8 cellular contexts compared by ENCODE assay signal in genomic region chr13:52011690-52012511, GRCh38. TPM values are rescaled to one million over a fixed set of nuclear protein-coding genes. Genes with fewer than 3 reads are reported as not detected.
DNase-seq lines count a peak whose midpoint lies in the region; ATAC-seq and TF ChIP-seq lines count a peak whose summit lies in the region.

Gene ALG11 (plus strand): TSS chr13:52012398. CDS start chr13:52012419, 21 bp downstream.

- no peak within 1 kb of the TSS for H2BK120ac ChIP-seq in IMR-90 (ENCODE audit: low read depth, low read length)

- H2AK9ac ChIP-seq in IMR-90 (replicated peaks; ENCODE audit: low read depth, low read length, poor library complexity) = peak within 1 kb of the TSS; percentile 92

- no TSS peak for BruUV-seq in IMR-90 (replicated peaks; lab: Mats Ljungman, UMichigan)

- H3K4me3 ChIP-seq in IMR-90 (ENCODE audit: insufficient read depth, low read depth, low read length) = peak within 1 kb of the TSS; percentile 92

- ATAC-seq in GM21528 (IDR thresholded peaks at IDR 0.05; ENCODE audit: low FRiP score, unreplicated experiment) = peak; percentile 99
- peak; percentile 99 for ATAC-seq in IMR-90 (ENCODE audit: low read depth)

- intact Hi-C loops in IMR-90 (cut with micrococcal nuclease) = loop anchor here (5.0 to 10.0 kb wide), 2 partner anchors 197 to 440 kb away; partner anchors contain the start of gene VPS36

- H3K23ac ChIP-seq in IMR-90 (ENCODE audit: low read depth, low read length) = peak within 1 kb of the TSS; percentile 89

- H2AFZ ChIP-seq in IMR-90 (replicated peaks; ENCODE audit: low read length, poor library complexity) = peak within 1 kb of the TSS; percentile 100

- peak within 1 kb of the TSS; percentile 98 for H3K14ac ChIP-seq in IMR-90 (replicated peaks; ENCODE audit: low read depth, low read length)

- H3K4me2 ChIP-seq in IMR-90 (ENCODE audit: low read depth, low read length) = peak within 1 kb of the TSS; percentile 91

- no peak for TF ChIP-seq CTCF in IMR-90 (conservative IDR thresholded peaks at IDR 0.05; ENCODE audit: low read depth, low read length)

- no peak within 1 kb of the TSS; the same call in 1 of the 2 replicates for H3K18ac ChIP-seq in IMR-90 (ENCODE audit: low read depth, low read length)

- H3K9me1 ChIP-seq in IMR-90 (ENCODE audit: insufficient read depth, low read length) = peaks cover 2% of the 10 kb centered on the region; the same call in 1 of the 2 replicates

- H3K9ac ChIP-seq in IMR-90 (ENCODE audit: low read depth, low read length) = peak within 1 kb of the TSS; percentile 88

- peaks cover 4 to 16% of the 10 kb centered on the region in 2 experiments for H3K79me1 ChIP-seq in IMR-90 (ENCODE audit: low read depth in 1 of 2, low read length in 2 of 2)

- peak within 1 kb of the TSS; percentile 84 for H4K91ac ChIP-seq in IMR-90 (ENCODE audit: insufficient read depth, low read depth, low read length)

- H3K27ac ChIP-seq in IMR-90 (ENCODE audit: insufficient read depth, low read length) (peak within 1 kb of the TSS; percentile 62), epithelial cell of prostate (no peak within 1 kb of the TSS)

- no peak within 1 kb of the TSS for H2BK20ac ChIP-seq in IMR-90 (ENCODE audit: low read depth, low read length)

- H4K5ac ChIP-seq in IMR-90 (ENCODE audit: low read depth, low read length) = peak within 1 kb of the TSS; percentile 92

- H2BK5ac ChIP-seq in IMR-90 (ENCODE audit: low read depth, low read length, poor library complexity, severe bottlenecking) = peak within 1 kb of the TSS; percentile 44

- no peaks in the 10 kb centered on the region for H3K9me3 ChIP-seq in IMR-90 (ENCODE audit: control insufficient read depth, insufficient read depth, low read length)

- peak within 1 kb of the TSS; percentile 71 to 98 for H4K8ac ChIP-seq in IMR-90 (ENCODE audit: low read depth in 2 of 2, low read length in 2 of 2)

- WGBS in IMR-90 (ENCODE audit: extremely low coverage in 2 of 2, insufficient read length in 1 of 2), 2 experiments = 0% methylated on average over 34 of the region's 79 CpGs; no CpG with 5 or more reads in 1 of the 2 experiments

- H2AK5ac ChIP-seq in IMR-90 (ENCODE audit: low read depth, low read length) = no peak within 1 kb of the TSS

- DNase-seq in DMS 273 (lab: John Stamatoyannopoulos, UW; ENCODE audit: unreplicated experiment) (peak; percentile 98), IMR-90 (peak; percentile 97), OCI-M1 (lab: John Stamatoyannopoulos, UW) (peak; percentile 99), activated T-cell treated with anti-CD3 and anti-CD28 coated beads for 24 hours (ENCODE audit: low read depth) (peak; percentile 99), epithelial cell of prostate (ENCODE audit: low read depth, low spot score) (peak; percentile 88), mucosa of gallbladder (ENCODE audit: low spot score) (peak; percentile 100)
- peak; percentile 99 to 100 for DNase-seq in stimulated activated CD8-positive, alpha-beta memory T cell treated with anti-CD3 and anti-CD28 coated beads, Interleukin-4, amount 100 ng/mL, for 4 hours (ENCODE audit: low read depth in 2 of 2, low spot score in 1 of 2)

- dilution Hi-C loops in IMR-90 (cut with HindIII; ENCODE audit: low sequenced_read_pairs, unreplicated experiment) = no loop called here

- in situ Hi-C loops in IMR-90 (cut with MboI; ENCODE audit: low sequenced_read_pairs) = loop anchor here (25.0 kb wide), 1 partner anchor 450 kb away; the partner anchor contains the start of genes CKAP2 and VPS36

- no peaks in the 10 kb centered on the region for H3K4me1 ChIP-seq in IMR-90 (ENCODE audit: control insufficient read depth, insufficient read depth, low read length)

- H3K4ac ChIP-seq in IMR-90 (ENCODE audit: low read depth, low read length) = peak within 1 kb of the TSS; percentile 87

- no peaks in the 10 kb centered on the region; the same call in 1 of the 2 replicates for H4K20me1 ChIP-seq in IMR-90 (ENCODE audit: insufficient read depth, low read length)

- peak; percentile 86 for TF ChIP-seq POLR2A in IMR-90 (IDR thresholded peaks at IDR 0.05; ENCODE audit: low read depth, low read length)

- POLR2A ChIA-PET in IMR-90 (lab: Charles Lee; ENCODE audit: unreplicated experiment) = no interaction called here

- peaks cover 10% of the 10 kb centered on the region for H3K27me3 ChIP-seq in IMR-90 (ENCODE audit: control insufficient read depth, insufficient read depth, low read length)

- no peak for TF ChIP-seq RAD21 in IMR-90 (IDR thresholded peaks at IDR 0.05; ENCODE audit: low read length)

- CTCF ChIA-PET in IMR-90 (lab: Yijun Ruan, JAX) = interaction anchor here (0.8 kb wide), 1 partner anchor 439 kb away, joined by 3 read pairs; the partner anchor contains the start of gene VPS36

- no peak within 1 kb of the TSS for H2BK15ac ChIP-seq in IMR-90 (ENCODE audit: low read depth, low read length)

- H3K56ac ChIP-seq in IMR-90 (ENCODE audit: extremely low read depth, insufficient read depth, low read length) = peak within 1 kb of the TSS; percentile 40; the same call in 1 of the 2 replicates

- H3K36me3 ChIP-seq in IMR-90 (ENCODE audit: control insufficient read depth, insufficient read depth, low read length) = no peaks in the 10 kb centered on the region

TF ChIP-seq in IMR-90, 13 proteins besides CTCF, POLR2A, EP300 and RAD21:
- peak; percentile 93; the same call in 1 of the 2 replicates for TF ChIP-seq MAZ (IDR thresholded peaks at IDR 0.05; ENCODE audit: borderline replicate concordance, low read depth, low read length)
- no peak for TF ChIP-seq MAFK (IDR thresholded peaks at IDR 0.05; ENCODE audit: low read depth, low read length)
- peak; percentile 31; the same call in 1 of the 2 replicates for TF ChIP-seq FOS (IDR thresholded peaks at IDR 0.05; ENCODE audit: low read depth, low read length)
- peak; percentile 45; the same call in 1 of the 2 replicates for TF ChIP-seq RFX5 (IDR thresholded peaks at IDR 0.05; ENCODE audit: low read depth, low read length)
- TF ChIP-seq SMC3 (IDR thresholded peaks at IDR 0.05; ENCODE audit: low read depth, low read length) = no peak
- TF ChIP-seq, protein P1, sequence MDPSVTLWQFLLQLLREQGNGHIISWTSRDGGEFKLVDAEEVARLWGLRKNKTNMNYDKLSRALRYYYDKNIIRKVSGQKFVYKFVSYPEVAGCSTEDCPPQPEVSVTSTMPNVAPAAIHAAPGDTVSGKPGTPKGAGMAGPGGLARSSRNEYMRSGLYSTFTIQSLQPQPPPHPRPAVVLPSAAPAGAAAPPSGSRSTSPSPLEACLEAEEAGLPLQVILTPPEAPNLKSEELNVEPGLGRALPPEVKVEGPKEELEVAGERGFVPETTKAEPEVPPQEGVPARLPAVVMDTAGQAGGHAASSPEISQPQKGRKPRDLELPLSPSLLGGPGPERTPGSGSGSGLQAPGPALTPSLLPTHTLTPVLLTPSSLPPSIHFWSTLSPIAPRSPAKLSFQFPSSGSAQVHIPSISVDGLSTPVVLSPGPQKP (IDR thresholded peaks at IDR 0.05; ENCODE audit: borderline replicate concordance, low read depth, low read length) = no peak
- TF ChIP-seq CEBPB (IDR thresholded peaks at IDR 0.05; ENCODE audit: low read depth, low read length) = no peak
- TF ChIP-seq, protein P2, sequence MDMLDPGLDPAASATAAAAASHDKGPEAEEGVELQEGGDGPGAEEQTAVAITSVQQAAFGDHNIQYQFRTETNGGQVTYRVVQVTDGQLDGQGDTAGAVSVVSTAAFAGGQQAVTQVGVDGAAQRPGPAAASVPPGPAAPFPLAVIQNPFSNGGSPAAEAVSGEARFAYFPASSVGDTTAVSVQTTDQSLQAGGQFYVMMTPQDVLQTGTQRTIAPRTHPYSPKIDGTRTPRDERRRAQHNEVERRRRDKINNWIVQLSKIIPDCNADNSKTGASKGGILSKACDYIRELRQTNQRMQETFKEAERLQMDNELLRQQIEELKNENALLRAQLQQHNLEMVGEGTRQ (IDR thresholded peaks at IDR 0.05; ENCODE audit: low read depth, low read length) = no peak
- peak; percentile 3; the same call in 1 of the 2 replicates for TF ChIP-seq BHLHE40 (IDR thresholded peaks at IDR 0.05; ENCODE audit: low read depth, low read length)
- TF ChIP-seq CHD1 (IDR thresholded peaks at IDR 0.05; ENCODE audit: low read depth, low read length) = no peak
- TF ChIP-seq MXI1 (IDR thresholded peaks at IDR 0.05; ENCODE audit: borderline replicate concordance, low read depth, low read length) = peak; percentile 76; the same call in 1 of the 2 replicates
- TF ChIP-seq RCOR1 (IDR thresholded peaks at IDR 0.05; ENCODE audit: insufficient replicate concordance, low read length) = no peak

RNA-seq across cellular contexts. Expression of gene ALG11, which starts in this region (rescaled TPM):
- 12.7 and 25.6 TPM in 2 replicates for total RNA-seq in IMR-90 (2012; rRNA removed)
- polyA plus RNA-seq in IMR-90 (2012; rRNA removed) = 6.5 and 10.0 TPM in 2 replicates
- polyA plus RNA-seq in IMR-90 (2012; cell fraction: cytosol; rRNA removed) = 0.98 and 1.5 TPM in 2 replicates
- polyA plus RNA-seq in IMR-90 (2012; cell fraction: nucleus; rRNA removed; ENCODE audit: low replicate concordance) = 2.8 and 10.4 TPM in 2 replicates
- total RNA-seq in mucosa of gallbladder = 37.3 TPM
